12 cellular contexts compared by ENCODE assay signal in genomic region chr7:27134392-27134791, GRCh38. TPM values are rescaled to one million over a fixed set of nuclear protein-coding genes. Genes with fewer than 3 reads are reported as not detected.
DNase-seq lines count a peak whose midpoint lies in the region; ATAC-seq and TF ChIP-seq lines count a peak whose summit lies in the region.
"Had no signal": no experiment of that assay in that cellular context is flagged by ENCODE, and none has a peak within 500 bp of the region (broad histone marks: within the 10 kb centered on the region; RNA-seq: fewer than 3 reads in every experiment).

No MANE protein-coding gene starts in this region.

- H3K4me3 Mint-ChIP-seq in CD14-positive monocyte = peak overlapping the region in 1 of 2 donors; percentile 22
- no peak overlapping the region for H3K4me3 Mint-ChIP-seq in activated T-helper 17 cell treated with anti-CD3 and anti-CD28 coated beads, Interleukin-2, amount 50 U/mL, for 72 hours
- H3K4me3 Mint-ChIP-seq: activated naive CD8-positive, alpha-beta T cell treated with anti-CD3 and anti-CD28 coated beads, Interleukin-2, amount 10 ng/mL, durations not matched to agents 7 days and 5 days had no signal

- intact Hi-C loops in CD14-positive monocyte (cut with micrococcal nuclease) = loop anchor here in 1 of 2 donors (2.0 kb wide), 1 partner anchor 38 kb away; no protein-coding TSS in a partner anchor

- no peaks in the 10 kb centered on the region for H3K9me3 ChIP-seq in muscle layer of colon (ENCODE audit: low read length)
- H3K9me3 ChIP-seq: thyroid gland had no signal

- H3K27ac ChIP-seq in muscle layer of colon (ENCODE audit: low read depth, low read length) = peak overlapping the region; percentile 28
- H3K27ac ChIP-seq: SK-N-MC, thyroid gland had no signal

- peak overlapping the region; percentile 6 for H3K9ac ChIP-seq in muscle layer of colon (ENCODE audit: low read length)

- no peak for TF ChIP-seq CTCF in CD14-positive monocyte (IDR thresholded peaks at IDR 0.05)

- no peak overlapping the region for H3K4me3 ChIP-seq in muscle layer of colon (ENCODE audit: low read depth in 1 of 2, low read length in 2 of 2)
- H3K4me3 ChIP-seq: SK-N-MC, thyroid gland had no signal

- H3K4me1 ChIP-seq in muscle layer of colon (ENCODE audit: insufficient read depth, low read length) = peaks cover 78% of the 10 kb centered on the region

- peak; percentile 80 for ATAC-seq in HG02610 (IDR thresholded peaks at IDR 0.05; ENCODE audit: unreplicated experiment)
- peak; percentile 79 for ATAC-seq in activated T-helper 17 cell treated with anti-CD3 and anti-CD28 coated beads, Interleukin-2, amount 50 U/mL, for 72 hours (replicated peaks)
- no peak for ATAC-seq in HG03439 (IDR thresholded peaks at IDR 0.05; ENCODE audit: unreplicated experiment)

- H3K27me3 Mint-ChIP-seq in CD14-positive monocyte (ENCODE audit: low read depth in 3 of 3) = peaks cover 6 to 24% (median 10%) of the 10 kb centered on the region in 3 donors
- peaks cover 43% of the 10 kb centered on the region for H3K27me3 Mint-ChIP-seq in activated T-helper 17 cell treated with anti-CD3 and anti-CD28 coated beads, Interleukin-2, amount 50 U/mL, for 72 hours

- H3K36me3 ChIP-seq in muscle layer of colon (ENCODE audit: insufficient read depth, low read length) = no peaks in the 10 kb centered on the region
- H3K36me3 ChIP-seq: thyroid gland had no signal

- peaks cover 0 to 2% of the 10 kb centered on the region in 2 donors for H3K36me3 Mint-ChIP-seq in CD14-positive monocyte
- no peaks in the 10 kb centered on the region for H3K36me3 Mint-ChIP-seq in activated T-helper 17 cell treated with anti-CD3 and anti-CD28 coated beads, Interleukin-2, amount 50 U/mL, for 72 hours (ENCODE audit: low read depth)
- H3K36me3 Mint-ChIP-seq: activated naive CD8-positive, alpha-beta T cell treated with anti-CD3 and anti-CD28 coated beads, Interleukin-2, amount 10 ng/mL, durations not matched to agents 7 days and 5 days had no signal

- H3K9me3 Mint-ChIP-seq in CD14-positive monocyte = peaks cover 0 to 9% (median 1%) of the 10 kb centered on the region in 7 donors
- no peaks in the 10 kb centered on the region for H3K9me3 Mint-ChIP-seq in activated T-helper 17 cell treated with anti-CD3 and anti-CD28 coated beads, Interleukin-2, amount 50 U/mL, for 72 hours
- H3K9me3 Mint-ChIP-seq: activated naive CD8-positive, alpha-beta T cell treated with anti-CD3 and anti-CD28 coated beads, Interleukin-2, amount 10 ng/mL, durations not matched to agents 7 days and 5 days had no signal

- no peaks in the 10 kb centered on the region for H3K27me3 ChIP-seq in muscle layer of colon (ENCODE audit: control insufficient read depth in 1 of 2, insufficient read depth in 2 of 2, low read length in 2 of 2)

- no peak overlapping the region for H3K27ac Mint-ChIP-seq in CD14-positive monocyte
- H3K27ac Mint-ChIP-seq in activated T-helper 17 cell treated with anti-CD3 and anti-CD28 coated beads, Interleukin-2, amount 50 U/mL, for 72 hours = peak overlapping the region; percentile 26
- H3K27ac Mint-ChIP-seq: activated naive CD8-positive, alpha-beta T cell treated with anti-CD3 and anti-CD28 coated beads, Interleukin-2, amount 10 ng/mL, durations not matched to agents 7 days and 5 days had no signal

- H3K4me1 Mint-ChIP-seq in CD14-positive monocyte = peaks cover 41% of the 10 kb centered on the region
- H3K4me1 Mint-ChIP-seq in activated T-helper 17 cell treated with anti-CD3 and anti-CD28 coated beads, Interleukin-2, amount 50 U/mL, for 72 hours = peaks cover 11% of the 10 kb centered on the region

- DNase-seq in CD14-positive monocyte (ENCODE audit: low spot score) (peak; percentile 16), COLO829 (ENCODE audit: low spot score) (no peak), NCI-H1105 treated with DMSO at 0.1 percent for 48 hours (lab: John Stamatoyannopoulos, UW) (no peak), DMS114 treated with DMSO at 0.1 percent for 48 hours (lab: John Stamatoyannopoulos, UW; ENCODE audit: unreplicated experiment) (no peak)
- DNase-seq: activated naive CD8-positive, alpha-beta T cell treated with anti-CD3 and anti-CD28 coated beads, Interleukin-2, amount 10 ng/mL, durations not matched to agents 7 days and 5 days; Karpas-422; thyroid gland had no signal

RNA-seq across cellular contexts. Expression of gene HOXA4, which starts 3.8 kb away (rescaled TPM):
- not detected for polyA plus RNA-seq in CD14-positive monocyte
- under 1 TPM in 1 of 2 donors, not detected in 1; 0.26 TPM for total RNA-seq in activated T-helper 17 cell treated with anti-CD3 and anti-CD28 coated beads, Interleukin-2, amount 50 U/mL, for 72 hours

RNA-seq across cellular contexts. Expression of gene HOXA5, which starts 9.1 kb away (rescaled TPM):
- 1 to 10 TPM in 1 of 2 donors, under 1 TPM in 1; 0.85 to 1.8 TPM for polyA plus RNA-seq in CD14-positive monocyte
- total RNA-seq in activated T-helper 17 cell treated with anti-CD3 and anti-CD28 coated beads, Interleukin-2, amount 50 U/mL, for 72 hours = not detected
- total RNA-seq: activated naive CD8-positive, alpha-beta T cell treated with anti-CD3 and anti-CD28 coated beads, Interleukin-2, amount 10 ng/mL, durations not matched to agents 7 days and 5 days had no signal

RNA-seq across cellular contexts. Expression of gene HOXA6, which starts 13.2 kb away (rescaled TPM):
- polyA plus RNA-seq in CD14-positive monocyte = not detected
- not detected for total RNA-seq in activated T-helper 17 cell treated with anti-CD3 and anti-CD28 coated beads, Interleukin-2, amount 50 U/mL, for 72 hours
- total RNA-seq: activated naive CD8-positive, alpha-beta T cell treated with anti-CD3 and anti-CD28 coated beads, Interleukin-2, amount 10 ng/mL, durations not matched to agents 7 days and 5 days had no signal

RNA-seq across cellular contexts. Expression of gene HOXA3, which starts 18.0 kb away (rescaled TPM):
- not detected for polyA plus RNA-seq in CD14-positive monocyte
- total RNA-seq in activated T-helper 17 cell treated with anti-CD3 and anti-CD28 coated beads, Interleukin-2, amount 50 U/mL, for 72 hours = not detected
- total RNA-seq: activated naive CD8-positive, alpha-beta T cell treated with anti-CD3 and anti-CD28 coated beads, Interleukin-2, amount 10 ng/mL, durations not matched to agents 7 days and 5 days had no signal

RNA-seq across cellular contexts. Expression of gene HOXA7, which starts 22.1 kb away (rescaled TPM):
- polyA plus RNA-seq in CD14-positive monocyte = not detected
- total RNA-seq in activated T-helper 17 cell treated with anti-CD3 and anti-CD28 coated beads, Interleukin-2, amount 50 U/mL, for 72 hours = not detected
- total RNA-seq: activated naive CD8-positive, alpha-beta T cell treated with anti-CD3 and anti-CD28 coated beads, Interleukin-2, amount 10 ng/mL, durations not matched to agents 7 days and 5 days had no signal
